Comparison of ENCODE assay signal across 11 cellular contexts in genomic region chr7:65448824-65449504, GRCh38.
DNase-seq lines count a peak whose midpoint lies in the region; TF ChIP-seq lines count a peak whose summit lies in the region.
"Had no signal": no experiment of that assay in that cellular context is flagged by ENCODE, and none has a peak within 500 bp of the region (broad histone marks: within the 10 kb centered on the region; RNA-seq: fewer than 3 reads in every experiment).

No MANE protein-coding gene starts in this region.

- no peak for TF ChIP-seq CTCF in cardiac fibroblast (IDR thresholded peaks at IDR 0.05; ENCODE audit: low read depth, low read length)
- no peak for TF ChIP-seq CTCF in WERI-Rb-1 (IDR thresholded peaks at IDR 0.05; ENCODE audit: low read depth, low read length)

- no peaks in the 10 kb centered on the region for H3K27me3 ChIP-seq in WERI-Rb-1 (ENCODE audit: insufficient read depth, low read depth, severe bottlenecking)

- H3K27ac ChIP-seq in WERI-Rb-1 = no peak overlapping the region

- DNase-seq in COLO829 (ENCODE audit: low spot score) = peak; percentile 66
- peak; percentile 63 for DNase-seq in LHCN-M2 (ENCODE audit: low read depth)
- peak; percentile 55 to 88 for DNase-seq in cardiac fibroblast (ENCODE audit: low read depth in 2 of 2)
- DNase-seq in non-pigmented ciliary epithelial cell (ENCODE audit: low read depth) = peak; percentile 74
- no peak for DNase-seq in HuH-7 (ENCODE audit: low spot score)
- no peak for DNase-seq in epidermal melanocyte (ENCODE audit: insufficient read length, low spot score)
- DNase-seq in WERI-Rb-1 = no peak
- DNase-seq in T1000 (lab: John Stamatoyannopoulos, UW) = no peak
- DNase-seq: activated CD4-positive, alpha-beta memory T cell treated with anti-CD3 and anti-CD28 coated beads, Interleukin-2, amount 10 ng/mL, durations not matched to agents 7 days and 5 days; NCI-H2081 had no signal

- H3K4me3 ChIP-seq in cardiac fibroblast (replicated peaks in 1 of 2; ENCODE audit: low read depth in 2 of 2, low read length in 2 of 2) (no peak overlapping the region), WERI-Rb-1 (ENCODE audit: low read depth, low read length) (no peak overlapping the region)
- H3K4me3 ChIP-seq: smooth muscle cell had no signal

- no peaks in the 10 kb centered on the region for H3K36me3 ChIP-seq in WERI-Rb-1

- H3K9me3 ChIP-seq in WERI-Rb-1 (ENCODE audit: severe bottlenecking) = peaks cover 5% of the 10 kb centered on the region

Comparison
In these comparisons a context has a peak if more than half of its experiments do, and no peak if none do; other contexts are left out.
1. DNase-seq: peak in COLO829 (single experiment), LHCN-M2 (single experiment), cardiac fibroblast (2 of 2) and non-pigmented ciliary epithelial cell (single experiment); none in HuH-7 (single experiment), epidermal melanocyte (single experiment), WERI-Rb-1 (single experiment) and T1000 (single experiment).